20 cellular contexts compared by ENCODE assay signal in genomic region chr6:127176175-127176574, GRCh38. TPM values are rescaled to one million over a fixed set of nuclear protein-coding genes. Genes with fewer than 3 reads are reported as not detected.
DNase-seq lines count a peak whose midpoint lies in the region; ATAC-seq, FAIRE-seq and TF ChIP-seq lines count a peak whose summit lies in the region.
"Had no signal": no experiment of that assay in that cellular context is flagged by ENCODE, and none has a peak within 500 bp of the region (broad histone marks: within the 10 kb centered on the region; RNA-seq: fewer than 3 reads in every experiment).

No MANE protein-coding gene starts in this region.

- in situ Hi-C loops in mammary epithelial cell (cut with MboI; ENCODE audit: low sequenced_read_pairs in 2 of 2), result no loop called here

- intact Hi-C loops in MCF 10A (cut with micrococcal nuclease), result no loop called here
- intact Hi-C loops in mammary epithelial cell (cut with micrococcal nuclease), result no loop called here
- intact Hi-C loops in mucosa of descending colon (cut with DNase I, micrococcal nuclease), result no loop called here

- no TSS peak for BruUV-seq in MCF 10A (replicated peaks; lab: Mats Ljungman, UMichigan)
- no TSS peak for BruUV-seq in mammary epithelial cell (replicated peaks; lab: Mats Ljungman, UMichigan)

- no peak for TF ChIP-seq POLR2A in GM12891 (IDR thresholded peaks at IDR 0.05; ENCODE audit: low read depth, low read length)

- POLR2A ChIA-PET in MCF 10A (lab: Yijun Ruan, JAX), result interaction anchor here (0.8 kb wide), 1 partner anchor 22 kb away, joined by 3 read pairs; no protein-coding TSS in a partner anchor

- H3K4me3 Mint-ChIP-seq in MCF 10A (ENCODE audit: unreplicated experiment), result no peak overlapping the region
- H3K4me3 Mint-ChIP-seq: activated naive CD4-positive, alpha-beta T cell treated with anti-CD3 and anti-CD28 coated beads for 36 hours; IgD-negative memory B cell; stimulated activated naive CD8-positive, alpha-beta T cell treated with anti-CD3 and anti-CD28 coated beads, Interleukin-15, Interleukin-2, amounts not matched to agents 100 ng/mL and 50 ng/mL, for 24 hours had no signal

- TF ChIP-seq CTCF in MCF 10A (IDR thresholded peaks at IDR 0.05; ENCODE audit: unreplicated experiment) (no peak), mammary epithelial cell (conservative IDR thresholded peaks at IDR 0.05 in 1 of 2, IDR thresholded peaks at IDR 0.05 in 1 of 2; ENCODE audit: extremely low read depth in 1 of 2, insufficient read depth in 1 of 2, low read depth in 1 of 2, low read length in 2 of 2) (no peak), mucosa of descending colon (IDR thresholded peaks at IDR 0.05) (no peak)

- ATAC-seq in mucosa of descending colon, result no peak

- peak; percentile 10 for DNase-seq in MCF 10A (ENCODE audit: unreplicated experiment)
- no peak for DNase-seq in mammary epithelial cell
- peak; percentile 93 for DNase-seq in amniotic epithelial cell (ENCODE audit: low read depth)
- DNase-seq in iris pigment epithelial cell (ENCODE audit: low read depth), result peak; percentile 55
- no peak for DNase-seq in activated CD4-positive, alpha-beta T cell treated with anti-CD3 and anti-CD28 coated beads for 4 hours
- no peak for DNase-seq in mucosa of descending colon
- no peak for DNase-seq in GM12891 (ENCODE audit: insufficient read length, low spot score)
- no peak for DNase-seq in activated CD4-positive, alpha-beta T cell treated with anti-CD3 and anti-CD28 coated beads for 1 hour
- DNase-seq: activated CD4-positive, alpha-beta T cell treated with anti-CD3 and anti-CD28 coated beads, Interleukin-2, amount 50 U/mL, for 48 hours; activated naive CD4-positive, alpha-beta T cell treated with anti-CD3 and anti-CD28 coated beads for 36 hours; cortex of kidney; heart left ventricle; NCI-H1092 treated with DMSO at 0.1 percent for 48 hours; NCI-H2107; SW 1271 had no signal

- WGBS in mammary epithelial cell (ENCODE audit: low coverage, missing lambda C conversion rate), result 43% methylated on average over 2 of the region's 2 CpGs

- H3K4me3 ChIP-seq in mammary epithelial cell (replicated peaks in 1 of 3; ENCODE audit: insufficient read depth in 1 of 3, low read depth in 2 of 3, low read length in 3 of 3) (no peak overlapping the region), mucosa of descending colon (no peak overlapping the region)
- H3K4me3 ChIP-seq: heart left ventricle, lung had no signal

- no peak overlapping the region for H3K27ac ChIP-seq in mammary epithelial cell (ENCODE audit: insufficient read depth, low read depth, low read length)
- H3K27ac ChIP-seq: epithelial cell of prostate, heart left ventricle had no signal

- peaks cover 94% of the 10 kb centered on the region for H3K27me3 Mint-ChIP-seq in MCF 10A (ENCODE audit: insufficient read depth, unreplicated experiment)

- no peaks in the 10 kb centered on the region for H3K36me3 Mint-ChIP-seq in MCF 10A (ENCODE audit: insufficient read depth, unreplicated experiment)
- H3K36me3 Mint-ChIP-seq: IgD-negative memory B cell had no signal

- no peaks in the 10 kb centered on the region for H3K4me1 Mint-ChIP-seq in MCF 10A (ENCODE audit: insufficient read depth, unreplicated experiment)
- H3K4me1 Mint-ChIP-seq: IgD-negative memory B cell had no signal

- no peak overlapping the region for H3K9ac ChIP-seq in mammary epithelial cell (ENCODE audit: insufficient read depth, low read length)

- H3K27ac Mint-ChIP-seq in MCF 10A (ENCODE audit: low read depth, unreplicated experiment), result no peak overlapping the region
- H3K27ac Mint-ChIP-seq: activated naive CD4-positive, alpha-beta T cell treated with anti-CD3 and anti-CD28 coated beads for 36 hours; IgD-negative memory B cell; stimulated activated naive CD8-positive, alpha-beta T cell treated with anti-CD3 and anti-CD28 coated beads, Interleukin-15, Interleukin-2, amounts not matched to agents 100 ng/mL and 50 ng/mL, for 24 hours had no signal

- CTCF ChIA-PET in MCF 10A (lab: Yijun Ruan, JAX), result interaction anchor here (0.7 to 0.8 kb wide), 2 partner anchors 14 to 1147 kb away, joined by 3 to 4 read pairs; no protein-coding TSS in a partner anchor
- CTCF ChIA-PET in mammary epithelial cell (lab: Charles Lee; ENCODE audit: low non-redundant PET), result interaction anchor here (0.5 to 0.6 kb wide), 2 partner anchors 91 to 107 kb away, joined by 3 to 4 read pairs; partner anchors contain the start of gene RNF146

- H3K27me3 ChIP-seq in mammary epithelial cell (ENCODE audit: insufficient read depth, low read length), result peaks cover 2% of the 10 kb centered on the region
- H3K27me3 ChIP-seq: heart left ventricle had no signal

- no peaks in the 10 kb centered on the region for H3K9me3 Mint-ChIP-seq in MCF 10A (ENCODE audit: unreplicated experiment)
- H3K9me3 Mint-ChIP-seq: activated naive CD4-positive, alpha-beta T cell treated with anti-CD3 and anti-CD28 coated beads for 36 hours; IgD-negative memory B cell; stimulated activated naive CD8-positive, alpha-beta T cell treated with anti-CD3 and anti-CD28 coated beads, Interleukin-15, Interleukin-2, amounts not matched to agents 100 ng/mL and 50 ng/mL, for 24 hours had no signal

- no peak overlapping the region for H3K4me2 ChIP-seq in mammary epithelial cell (ENCODE audit: insufficient read depth, low read depth, low read length)

- no peak for FAIRE-seq in GM12891 (lab: Jason Lieb, UNC)

- H3K36me3 ChIP-seq in mammary epithelial cell (ENCODE audit: insufficient read depth, low read length) (no peaks in the 10 kb centered on the region), mucosa of descending colon (ENCODE audit: low read depth) (no peaks in the 10 kb centered on the region)
- H3K36me3 ChIP-seq: heart left ventricle had no signal

- no peaks in the 10 kb centered on the region for H3K79me2 ChIP-seq in mammary epithelial cell (ENCODE audit: insufficient read depth, low read length)

- H3K4me1 ChIP-seq in mammary epithelial cell (ENCODE audit: insufficient read depth, low read length), result no peaks in the 10 kb centered on the region
- no peaks in the 10 kb centered on the region for H3K4me1 ChIP-seq in mucosa of descending colon (ENCODE audit: low read depth)

- H2AFZ ChIP-seq in mammary epithelial cell (ENCODE audit: low read depth, low read length), result no peak overlapping the region

- no peaks in the 10 kb centered on the region for H4K20me1 ChIP-seq in mammary epithelial cell (ENCODE audit: insufficient read depth, low read length)

- H3K9me3 ChIP-seq in mammary epithelial cell (replicated peaks; ENCODE audit: insufficient read depth, low read length) (no peaks in the 10 kb centered on the region), mucosa of descending colon (no peaks in the 10 kb centered on the region)
- H3K9me3 ChIP-seq: heart left ventricle had no signal

- dilution Hi-C loops in mammary epithelial cell (cut with HindIII; ENCODE audit: low sequenced_read_pairs), result no loop called here

TF ChIP-seq in GM12891, 5 proteins besides CTCF, POLR2A, EP300 and RAD21:
- TF ChIP-seq POU2F2 (IDR thresholded peaks at IDR 0.05; ENCODE audit: low read depth, low read length) (no peak), POLR2AphosphoS5 (IDR thresholded peaks at IDR 0.05; ENCODE audit: low read depth, low read length) (no peak), TAF1 (IDR thresholded peaks at IDR 0.05; ENCODE audit: low read depth, low read length) (no peak), PAX5 (IDR thresholded peaks at IDR 0.05; ENCODE audit: insufficient read depth, low read length, severe bottlenecking) (no peak), SPI1 (IDR thresholded peaks at IDR 0.05; ENCODE audit: low read depth, low read length) (no peak)

RNA-seq across cellular contexts. Expression of gene RSPO3, which starts 57.7 kb away (rescaled TPM):
- not detected in 2 replicates for total RNA-seq in MCF 10A (2022)
- not detected for total RNA-seq in mammary epithelial cell
- polyA plus RNA-seq in mammary epithelial cell, result not detected
- not detected for polyA minus RNA-seq in mammary epithelial cell
- total RNA-seq in mucosa of descending colon, result 10 to 100 TPM in 1 of 3 donors, 1 to 10 TPM in 2; 1.5 to 12.0 (median 9.1) TPM
- 0.04 TPM for polyA plus RNA-seq in GM12891 (2012; ENCODE audit: low read depth, missing spikeins)
- total RNA-seq: activated naive CD4-positive, alpha-beta T cell treated with anti-CD3 and anti-CD28 coated beads for 36 hours; Daoy had no signal
- polyA plus RNA-seq: IgD-negative memory B cell had no signal

Comparison
In these comparisons a context has a peak if more than half of its experiments do, and no peak if none do; other contexts are left out.
1. DNase-seq: peak in MCF 10A (single experiment), amniotic epithelial cell (single experiment) and iris pigment epithelial cell (single experiment); none in mammary epithelial cell (single experiment), activated CD4-positive, alpha-beta T cell treated with anti-CD3 and anti-CD28 coated beads for 4 hours (0 of 2), mucosa of descending colon (0 of 3), GM12891 (single experiment) and activated CD4-positive, alpha-beta T cell treated with anti-CD3 and anti-CD28 coated beads for 1 hour (single experiment).